In the genomic region with DNA sequence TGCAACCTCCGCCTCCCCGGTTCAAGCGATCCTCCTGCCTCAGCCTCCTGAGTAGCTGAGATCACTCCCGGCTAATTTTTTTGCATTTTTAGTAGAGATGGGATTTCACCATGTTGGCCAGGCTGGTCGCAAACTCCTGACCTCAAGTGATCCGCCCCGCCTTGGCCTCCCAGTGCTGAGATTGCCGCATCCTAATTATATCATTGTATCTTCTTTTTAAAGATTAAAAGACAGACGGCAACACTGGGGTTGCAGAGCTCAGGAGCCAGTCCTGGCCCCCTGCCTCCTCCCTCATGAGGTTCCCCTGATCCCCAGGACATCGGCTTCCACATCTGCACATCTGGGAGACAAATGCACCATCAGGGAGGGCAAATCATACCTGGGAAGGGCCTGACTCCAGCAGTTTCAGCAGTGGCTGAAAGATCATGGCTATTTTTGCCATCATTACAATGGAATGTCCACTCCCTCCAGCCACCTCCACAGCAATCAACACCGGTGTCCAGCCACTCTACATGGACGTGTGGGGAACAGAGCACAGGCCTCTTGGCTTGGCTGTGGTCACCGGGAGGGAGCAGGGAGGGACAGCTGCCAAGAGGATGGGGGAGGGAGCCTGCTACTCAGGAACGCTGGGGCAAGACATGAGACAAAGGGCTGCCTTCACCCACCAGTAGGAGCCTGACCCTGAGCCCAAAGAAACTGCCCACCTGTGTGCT, we compare ENCODE assay signal across 10 cellular contexts. TPM values are rescaled to one million over a fixed set of nuclear protein-coding genes. Genes with fewer than 3 reads are reported as not detected.
DNase-seq lines count a peak whose midpoint lies in the region; TF ChIP-seq lines count a peak whose summit lies in the region.
"Had no signal": no experiment of that assay in that cellular context is flagged by ENCODE, and none has a peak within 500 bp of the region (broad histone marks: within the 10 kb centered on the region; RNA-seq: fewer than 3 reads in every experiment).

No MANE protein-coding gene starts in this region.

- peak overlapping the region; percentile 72 to 87 (median 86) for H3K27ac ChIP-seq in esophagus squamous epithelium
- H3K27ac ChIP-seq: neutrophil had no signal

- no peaks in the 10 kb centered on the region for H3K27me3 ChIP-seq in esophagus squamous epithelium

- H3K9me3 ChIP-seq in esophagus squamous epithelium = no peaks in the 10 kb centered on the region
- H3K9me3 ChIP-seq: neutrophil had no signal

- POLR2A ChIA-PET in HEK293T (lab: Yijun Ruan, JAX) = interaction anchor here (2.5 kb wide), 1 partner anchor 15 kb away, joined by 7 read pairs; no protein-coding TSS in a partner anchor

- H3K36me3 ChIP-seq in esophagus squamous epithelium = no peaks in the 10 kb centered on the region
- H3K36me3 ChIP-seq: neutrophil had no signal

- 78 to 79% methylated on average over 12 of the region's 14 CpGs for WGBS in esophagus squamous epithelium, 2 donors

- no peak for TF ChIP-seq CTCF in esophagus squamous epithelium (IDR thresholded peaks at IDR 0.05)

- no peak overlapping the region for H3K4me3 ChIP-seq in esophagus squamous epithelium

- CTCF ChIA-PET in HEK293T (lab: Yijun Ruan, JAX) = interaction anchor here (0.5 to 1.4 kb wide), 4 partner anchors 17 to 190 kb away, joined by 4 to 9 read pairs (median 5); no protein-coding TSS in a partner anchor

- TF ChIP-seq POLR2A in esophagus squamous epithelium (IDR thresholded peaks at IDR 0.05) = no peak

- DNase-seq in NCI-H226 = peak; percentile 67
- DNase-seq in esophagus squamous epithelium (lab: John Stamatoyannopoulos, UW) = no peak
- DNase-seq in lung microvascular endothelial cell (ENCODE audit: low read depth in 2 of 2) = peak; percentile 54 to 70
- DNase-seq in ureter (ENCODE audit: low spot score) = peak; percentile 68
- no peak for DNase-seq in HEK293T (ENCODE audit: extremely low spot score)
- DNase-seq in stimulated activated CD4-positive, alpha-beta T cell treated with anti-CD3 and anti-CD28 coated beads, Interleukin-2, amount 100 ng/mL, for 24 hours = no peak
- no peak for DNase-seq in activated T-cell treated with anti-CD3 and anti-CD28 coated beads for 4 hours
- DNase-seq: activated effector memory CD4-positive, alpha-beta T cell treated with anti-CD3 and anti-CD28 coated beads, Interleukin-2, amount 50 U/mL, for 16 hours; erythroblast had no signal

- intact Hi-C loops in esophagus squamous epithelium (cut with DNase I) = no loop called here

- peaks cover 29 to 70% (median 48%) of the 10 kb centered on the region in 3 donors for H3K4me1 ChIP-seq in esophagus squamous epithelium

TF ChIP-seq in HEK293T, 16 proteins besides CTCF, POLR2A, EP300 and RAD21:
- TF ChIP-seq TARDBP (IDR thresholded peaks at IDR 0.05) (no peak), ELF4 (IDR thresholded peaks at IDR 0.05) (no peak), SP1 (IDR thresholded peaks at IDR 0.05) (no peak), L3MBTL2 (conservative IDR thresholded peaks at IDR 0.05) (no peak), FOXK2 (IDR thresholded peaks at IDR 0.05) (no peak), BHLHE40 (IDR thresholded peaks at IDR 0.05; ENCODE audit: borderline replicate concordance) (no peak), FOXA1 (IDR thresholded peaks at IDR 0.05) (no peak), NFRKB (IDR thresholded peaks at IDR 0.05) (no peak), SUZ12 (IDR thresholded peaks at IDR 0.05) (no peak), ZNF384 (IDR thresholded peaks at IDR 0.05) (no peak), HDGF (IDR thresholded peaks at IDR 0.05; ENCODE audit: borderline replicate concordance) (no peak), LEF1 (IDR thresholded peaks at IDR 0.05; ENCODE audit: borderline replicate concordance) (no peak)

RNA-seq across cellular contexts. Expression of a gene that starts 9.2 kb away (rescaled TPM):
- total RNA-seq in esophagus squamous epithelium (10 to 100 TPM; 38.7 to 50.6 (median 43.7) TPM), lung microvascular endothelial cell (15.7 and 43.1 TPM in 2 replicates), ureter (44.0 TPM)

Comparison
In these comparisons a context has a peak if more than half of its experiments do, and no peak if none do; other contexts are left out.
1. DNase-seq: peak in NCI-H226 (single experiment), lung microvascular endothelial cell (2 of 2) and ureter (single experiment); none in esophagus squamous epithelium (single experiment), HEK293T (single experiment), stimulated activated CD4-positive, alpha-beta T cell treated with anti-CD3 and anti-CD28 coated beads, Interleukin-2, amount 100 ng/mL, for 24 hours (0 of 2) and activated T-cell treated with anti-CD3 and anti-CD28 coated beads for 4 hours (single experiment).